In genomic region chr18:46001074-46001473, GRCh38 we compare ENCODE assay signal across 26 cellular contexts.
"Had no signal": no experiment of that assay in that cellular context is flagged by ENCODE, and none has a peak within 500 bp of the region (broad histone marks: within the 10 kb centered on the region; RNA-seq: fewer than 3 reads in every experiment).

No MANE protein-coding gene starts in this region.

- H3K4me3 ChIP-seq: breast epithelium, coronary artery, gastroesophageal sphincter, right lobe of liver, skin epidermis, tibial artery had no signal

- FAIRE-seq: urothelium cell line had no signal

- DNase-seq: activated CD4-positive, alpha-beta T cell treated with anti-CD3 and anti-CD28 coated beads for 4 hours; activated CD4-positive, alpha-beta T cell treated with anti-CD3 and anti-CD28 coated beads, Interleukin-2, amount 50 U/mL, for 48 hours; activated CD4-positive, CD25-positive, alpha-beta regulatory T cell; activated CD8-positive, alpha-beta memory T cell treated with anti-CD3 and anti-CD28 coated beads, Interleukin-2, amount 50 U/mL, for 48 hours; activated naive CD8-positive, alpha-beta T cell treated with anti-CD3 and anti-CD28 coated beads for 36 hours; amniotic stem cell; head of caudate nucleus; hypothalamus; islet precursor cell; left cardiac atrium; midbrain; nephron progenitor cell; occipital lobe; posterior cingulate gyrus; right lobe of liver; stimulated activated CD4-positive, alpha-beta T cell treated with anti-CD3 and anti-CD28 coated beads, Interleukin-1b, Interleukin-23, amount 100 ng/mL, for 48 hours; stimulated activated naive CD8-positive, alpha-beta T cell treated with anti-CD3 and anti-CD28 coated beads, Interleukin-15, amount 100 ng/mL, for 72 hours; T-helper 1 cell; T1000; tibial artery had no signal

- ATAC-seq: gastroesophageal sphincter; left cardiac atrium; right lobe of liver; stimulated activated naive CD8-positive, alpha-beta T cell treated with anti-CD3 and anti-CD28 coated beads, Interleukin-15, amount 100 ng/mL, for 72 hours had no signal

- H3K9me3 ChIP-seq: breast epithelium, right lobe of liver, tibial artery had no signal

- H3K27me3 Mint-ChIP-seq: activated naive CD8-positive, alpha-beta T cell treated with anti-CD3 and anti-CD28 coated beads for 36 hours; stimulated activated naive CD8-positive, alpha-beta T cell treated with anti-CD3 and anti-CD28 coated beads, Interleukin-15, amount 100 ng/mL, for 72 hours had no signal

- H3K4me1 ChIP-seq: breast epithelium, gastroesophageal sphincter, right lobe of liver, tibial artery had no signal

- H3K36me3 ChIP-seq: breast epithelium, right lobe of liver had no signal

- H3K27me3 ChIP-seq: breast epithelium, gastroesophageal sphincter, right lobe of liver, tibial artery had no signal

- H3K27ac ChIP-seq: breast epithelium, coronary artery, epithelial cell of prostate, gastroesophageal sphincter, right lobe of liver, skin epidermis, tibial artery had no signal

- H3K27ac Mint-ChIP-seq: activated naive CD8-positive, alpha-beta T cell treated with anti-CD3 and anti-CD28 coated beads for 36 hours; nephron progenitor cell; stimulated activated naive CD8-positive, alpha-beta T cell treated with anti-CD3 and anti-CD28 coated beads, Interleukin-15, amount 100 ng/mL, for 72 hours had no signal

- H3K4me3 Mint-ChIP-seq: activated naive CD8-positive, alpha-beta T cell treated with anti-CD3 and anti-CD28 coated beads for 36 hours; nephron progenitor cell; stimulated activated naive CD8-positive, alpha-beta T cell treated with anti-CD3 and anti-CD28 coated beads, Interleukin-15, amount 100 ng/mL, for 72 hours had no signal
